In genomic region chr16:69399361-69399760, GRCh38 we compare ENCODE assay signal across 16 cellular contexts. TPM values are rescaled to one million over a fixed set of nuclear protein-coding genes. Genes with fewer than 3 reads are reported as not detected.
DNase-seq lines count a peak whose midpoint lies in the region; ATAC-seq, FAIRE-seq and TF ChIP-seq lines count a peak whose summit lies in the region.
"Had no signal": no experiment of that assay in that cellular context is flagged by ENCODE, and none has a peak within 500 bp of the region (broad histone marks: within the 10 kb centered on the region; RNA-seq: fewer than 3 reads in every experiment).

No MANE protein-coding gene starts in this region.

- POLR2A ChIA-PET in endothelial cell of umbilical vein (lab: Charles Lee): no interaction called here

- no peaks in the 10 kb centered on the region for H3K9me3 Mint-ChIP-seq in activated naive CD4-positive, alpha-beta T cell treated with anti-CD3 and anti-CD28 coated beads for 36 hours
- H3K9me3 Mint-ChIP-seq in stimulated activated effector memory CD8-positive, alpha-beta T cell treated with anti-CD3 and anti-CD28 coated beads, Interleukin-12 subunit alpha, Interleukin-12 subunit beta, amount 100 ng/mL, for 72 hours: no peaks in the 10 kb centered on the region
- H3K9me3 Mint-ChIP-seq: activated naive CD4-positive, alpha-beta T cell treated with anti-CD3 and anti-CD28 coated beads, Interleukin-2, amount 50 U/mL, for 24 hours; stimulated activated naive B cell treated with anti-CD40 and anti-IgM and Interleukin-4, amounts not matched to agents 10 μg/mL and 1 μg/mL and 100 μg/mL, for 72 hours had no signal

- FAIRE-seq in endothelial cell of umbilical vein (lab: Jason Lieb, UNC): no peak

- H3K27me3 ChIP-seq in OCI-LY1 (ENCODE audit: insufficient read depth, low read length) (no peaks in the 10 kb centered on the region), endothelial cell of umbilical vein (ENCODE audit: control insufficient read depth in 2 of 2, insufficient read depth in 2 of 2, low read length in 2 of 2) (no peaks in the 10 kb centered on the region)
- H3K27me3 ChIP-seq: foreskin keratinocyte had no signal

- no peaks in the 10 kb centered on the region for H3K9me1 ChIP-seq in endothelial cell of umbilical vein (replicated peaks; ENCODE audit: control insufficient read depth, extremely low read depth, insufficient read depth, low read length)

- TF ChIP-seq POLR2A in endothelial cell of umbilical vein (IDR thresholded peaks at IDR 0.05; ENCODE audit: low read depth, low read length): no peak

- H3K27ac ChIP-seq in OCI-LY1 (ENCODE audit: low read depth, low read length, poor library complexity, severe bottlenecking): no peak overlapping the region
- H3K27ac ChIP-seq in endothelial cell of umbilical vein (ENCODE audit: insufficient read depth, low read depth, low read length): peak overlapping the region; percentile 9
- H3K27ac ChIP-seq: coronary artery, foreskin keratinocyte had no signal

- peak; percentile 73 for ATAC-seq in stimulated activated effector memory CD8-positive, alpha-beta T cell treated with anti-CD3 and anti-CD28 coated beads, Interleukin-12 subunit alpha, Interleukin-12 subunit beta, amount 100 ng/mL, for 72 hours
- ATAC-seq in HG03378 (IDR thresholded peaks at IDR 0.05; ENCODE audit: unreplicated experiment): no peak
- ATAC-seq: foreskin keratinocyte; stimulated activated naive B cell treated with anti-CD40 and anti-IgM and Interleukin-4, amounts not matched to agents 10 μg/mL and 1 μg/mL and 100 μg/mL, for 72 hours had no signal

- H3K27me3 Mint-ChIP-seq in activated naive CD4-positive, alpha-beta T cell treated with anti-CD3 and anti-CD28 coated beads for 36 hours (ENCODE audit: low read depth): peaks cover 4% of the 10 kb centered on the region
- H3K27me3 Mint-ChIP-seq: activated naive CD4-positive, alpha-beta T cell treated with anti-CD3 and anti-CD28 coated beads, Interleukin-2, amount 50 U/mL, for 24 hours; stimulated activated naive B cell treated with anti-CD40 and anti-IgM and Interleukin-4, amounts not matched to agents 10 μg/mL and 1 μg/mL and 100 μg/mL, for 72 hours had no signal

- DNase-seq in activated naive CD4-positive, alpha-beta T cell treated with anti-CD3 and anti-CD28 coated beads for 36 hours: peak; percentile 33
- DNase-seq in activated naive CD4-positive, alpha-beta T cell treated with anti-CD3 and anti-CD28 coated beads, Interleukin-2, amount 50 U/mL, for 16 hours: no peak
- DNase-seq in endothelial cell of umbilical vein (ENCODE audit: low read depth, low spot score) (peak; percentile 69), T-helper 2 cell (no peak), middle frontal gyrus (ENCODE audit: extremely low spot score, low spot score) (no peak)
- no peak for DNase-seq in stimulated activated effector memory CD8-positive, alpha-beta T cell treated with anti-CD3 and anti-CD28 coated beads, Interleukin-12 subunit alpha, Interleukin-12 subunit beta, amount 100 ng/mL, for 72 hours (ENCODE audit: low spot score in 2 of 2)
- DNase-seq: AML-193; GOT3; MV-4-11; stimulated activated naive B cell treated with anti-CD40 and anti-IgM and Interleukin-4, amounts not matched to agents 10 μg/mL and 1 μg/mL and 100 μg/mL, for 72 hours had no signal

- no peak overlapping the region for H3K4me2 ChIP-seq in OCI-LY1 (ENCODE audit: low read length)
- no peak overlapping the region for H3K4me2 ChIP-seq in endothelial cell of umbilical vein (ENCODE audit: insufficient read depth, low read length)

- no peak for TF ChIP-seq CTCF in OCI-LY1 (IDR thresholded peaks at IDR 0.05; ENCODE audit: low read length)
- TF ChIP-seq CTCF in endothelial cell of umbilical vein (IDR thresholded peaks at IDR 0.05; ENCODE audit: extremely low read depth in 1 of 2, insufficient read depth in 1 of 2, low read depth in 1 of 2, low read length in 2 of 2): no peak

- H2AFZ ChIP-seq in OCI-LY1 (ENCODE audit: low read length) (0 out of 2 replicates have a peak overlapping the region, but pooled peaks have one; percentile 37), endothelial cell of umbilical vein (ENCODE audit: low read depth, low read length) (peak overlapping the region; percentile 48)

- H3K79me2 ChIP-seq in OCI-LY1 (ENCODE audit: insufficient read depth, low read length) (no peaks in the 10 kb centered on the region), endothelial cell of umbilical vein (ENCODE audit: control insufficient read depth, insufficient read depth, low read length) (no peaks in the 10 kb centered on the region)

- H3K4me1 ChIP-seq in OCI-LY1 (ENCODE audit: insufficient read depth, low read length, severe bottlenecking): peaks cover 11% of the 10 kb centered on the region
- H3K4me1 ChIP-seq in endothelial cell of umbilical vein (ENCODE audit: control insufficient read depth, extremely low read depth, insufficient read depth, low read length): peaks cover 52% of the 10 kb centered on the region

- H3K36me3 ChIP-seq in OCI-LY1 (ENCODE audit: insufficient read depth, low read length) (no peaks in the 10 kb centered on the region), endothelial cell of umbilical vein (ENCODE audit: control insufficient read depth in 2 of 2, extremely low read depth in 1 of 2, insufficient read depth in 2 of 2, low read length in 2 of 2) (no peaks in the 10 kb centered on the region)

- no peaks in the 10 kb centered on the region for H3F3A ChIP-seq in OCI-LY1 (ENCODE audit: insufficient read depth, low read length)

- H3K4me3 ChIP-seq in OCI-LY1 (ENCODE audit: low read depth, low read length, poor library complexity, severe bottlenecking) (no peak overlapping the region), endothelial cell of umbilical vein (replicated peaks in 1 of 3; ENCODE audit: insufficient read depth in 1 of 3, low read depth in 1 of 3, low read length in 3 of 3) (no peak overlapping the region)
- H3K4me3 ChIP-seq: coronary artery had no signal

- no peaks in the 10 kb centered on the region for H3K9me2 ChIP-seq in OCI-LY1 (ENCODE audit: low read depth, low read length)

- H4K20me1 ChIP-seq in OCI-LY1 (ENCODE audit: insufficient read depth, low read length) (no peaks in the 10 kb centered on the region), endothelial cell of umbilical vein (replicated peaks; ENCODE audit: control insufficient read depth, extremely low read depth, insufficient read depth, low read length) (no peaks in the 10 kb centered on the region)

- H3K9me3 ChIP-seq in OCI-LY1 (ENCODE audit: low read length): no peaks in the 10 kb centered on the region
- no peaks in the 10 kb centered on the region for H3K9me3 ChIP-seq in endothelial cell of umbilical vein (replicated peaks; ENCODE audit: control insufficient read depth, insufficient read depth, low read length)

- peaks cover 27% of the 10 kb centered on the region for H3K4me1 Mint-ChIP-seq in activated naive CD4-positive, alpha-beta T cell treated with anti-CD3 and anti-CD28 coated beads for 36 hours (ENCODE audit: low read depth)
- peaks cover 10% of the 10 kb centered on the region for H3K4me1 Mint-ChIP-seq in stimulated activated effector memory CD8-positive, alpha-beta T cell treated with anti-CD3 and anti-CD28 coated beads, Interleukin-12 subunit alpha, Interleukin-12 subunit beta, amount 100 ng/mL, for 72 hours

- no TSS peak for BruUV-seq in endothelial cell of umbilical vein (replicated peaks; lab: Mats Ljungman, UMichigan)

- CTCF ChIA-PET in activated naive CD4-positive, alpha-beta T cell treated with anti-CD3 and anti-CD28 coated beads for 36 hours (lab: Charles Lee): interaction anchor here (0.9 to 1.7 kb wide), 5 partner anchors 11 to 302 kb away, joined by 3 to 4 read pairs (median 3); no protein-coding TSS in a partner anchor
- CTCF ChIA-PET in endothelial cell of umbilical vein (lab: Charles Lee): interaction anchor here (0.8 to 5.2 kb wide), 12 partner anchors 19 to 265 kb away, joined by 3 to 57 read pairs (median 16); partner anchors contain the start of gene CYB5B

- H3K27ac Mint-ChIP-seq in activated naive CD4-positive, alpha-beta T cell treated with anti-CD3 and anti-CD28 coated beads for 36 hours: no peak overlapping the region
- H3K27ac Mint-ChIP-seq in stimulated activated effector memory CD8-positive, alpha-beta T cell treated with anti-CD3 and anti-CD28 coated beads, Interleukin-12 subunit alpha, Interleukin-12 subunit beta, amount 100 ng/mL, for 72 hours: no peak overlapping the region
- H3K27ac Mint-ChIP-seq: activated naive CD4-positive, alpha-beta T cell treated with anti-CD3 and anti-CD28 coated beads, Interleukin-2, amount 50 U/mL, for 24 hours had no signal

- no peak overlapping the region for H3K4me3 Mint-ChIP-seq in activated naive CD4-positive, alpha-beta T cell treated with anti-CD3 and anti-CD28 coated beads for 36 hours
- H3K4me3 Mint-ChIP-seq in stimulated activated effector memory CD8-positive, alpha-beta T cell treated with anti-CD3 and anti-CD28 coated beads, Interleukin-12 subunit alpha, Interleukin-12 subunit beta, amount 100 ng/mL, for 72 hours: no peak overlapping the region
- H3K4me3 Mint-ChIP-seq: activated naive CD4-positive, alpha-beta T cell treated with anti-CD3 and anti-CD28 coated beads, Interleukin-2, amount 50 U/mL, for 24 hours; stimulated activated naive B cell treated with anti-CD40 and anti-IgM and Interleukin-4, amounts not matched to agents 10 μg/mL and 1 μg/mL and 100 μg/mL, for 72 hours had no signal

- H3K9ac ChIP-seq in OCI-LY1 (ENCODE audit: low read length) (no peak overlapping the region), endothelial cell of umbilical vein (replicated peaks; ENCODE audit: extremely low read depth, insufficient read depth, low read length) (no peak overlapping the region)

- intact Hi-C loops in activated naive CD4-positive, alpha-beta T cell treated with anti-CD3 and anti-CD28 coated beads for 36 hours (cut with micrococcal nuclease): loop anchor here (5.0 kb wide), 3 partner anchors 68 to 308 kb away; no protein-coding TSS in a partner anchor
- intact Hi-C loops in endothelial cell of umbilical vein (cut with micrococcal nuclease): loop anchor here (5.0 to 10.0 kb wide), 3 partner anchors 68 to 265 kb away; no protein-coding TSS in a partner anchor

- no peaks in the 10 kb centered on the region for H3K36me3 Mint-ChIP-seq in activated naive CD4-positive, alpha-beta T cell treated with anti-CD3 and anti-CD28 coated beads for 36 hours (ENCODE audit: low read depth)
- H3K36me3 Mint-ChIP-seq in stimulated activated effector memory CD8-positive, alpha-beta T cell treated with anti-CD3 and anti-CD28 coated beads, Interleukin-12 subunit alpha, Interleukin-12 subunit beta, amount 100 ng/mL, for 72 hours: no peaks in the 10 kb centered on the region
- H3K36me3 Mint-ChIP-seq: activated naive CD4-positive, alpha-beta T cell treated with anti-CD3 and anti-CD28 coated beads, Interleukin-2, amount 50 U/mL, for 24 hours; stimulated activated naive B cell treated with anti-CD40 and anti-IgM and Interleukin-4, amounts not matched to agents 10 μg/mL and 1 μg/mL and 100 μg/mL, for 72 hours had no signal

- dilution Hi-C loops in endothelial cell of umbilical vein (cut with MboI; ENCODE audit: extremely low pct_ligation_motif_present, low sequenced_read_pairs): no loop called here

RNA-seq across cellular contexts. Expression of gene TERF2, which starts 13.6 kb away (rescaled TPM):
- total RNA-seq in activated naive CD4-positive, alpha-beta T cell treated with anti-CD3 and anti-CD28 coated beads for 36 hours: 10 to 100 TPM; 38.6 to 40.1 TPM
- total RNA-seq in endothelial cell of umbilical vein: 32.8 and 36.0 TPM in 2 replicates
- polyA plus RNA-seq in endothelial cell of umbilical vein: 11.9 and 13.9 TPM in 2 replicates
- 16.0 and 16.3 TPM in 2 replicates for polyA plus RNA-seq in endothelial cell of umbilical vein (2011; cell fraction: cytosol; rRNA removed)
- polyA plus RNA-seq in endothelial cell of umbilical vein (2011; cell fraction: nucleus; rRNA removed): 13.1 and 14.7 TPM in 2 replicates
- 21.7 and 28.4 TPM in 2 replicates for polyA plus RNA-seq in endothelial cell of umbilical vein (2012)
- 18.4 and 18.8 TPM in 2 replicates for polyA minus RNA-seq in endothelial cell of umbilical vein
- 26.8 TPM for polyA minus RNA-seq in endothelial cell of umbilical vein (2011; cell fraction: cytosol; rRNA and poly(A)+ RNA removed)
- polyA minus RNA-seq in endothelial cell of umbilical vein (2011; cell fraction: nucleus; rRNA and poly(A)+ RNA removed): 10.0 and 14.1 TPM in 2 replicates

RNA-seq across cellular contexts. Expression of gene CYB5B, which starts 25.1 kb away (rescaled TPM):
- 100 to 1,000 TPM; 160 to 172 TPM for total RNA-seq in activated naive CD4-positive, alpha-beta T cell treated with anti-CD3 and anti-CD28 coated beads for 36 hours
- 169 and 176 TPM in 2 replicates for total RNA-seq in endothelial cell of umbilical vein
- 173 and 175 TPM in 2 replicates for polyA plus RNA-seq in endothelial cell of umbilical vein
- polyA plus RNA-seq in endothelial cell of umbilical vein (2011; cell fraction: cytosol; rRNA removed): 160 and 192 TPM in 2 replicates
- polyA plus RNA-seq in endothelial cell of umbilical vein (2011; cell fraction: nucleus; rRNA removed): 92.2 and 94.9 TPM in 2 replicates
- 106 and 126 TPM in 2 replicates for polyA plus RNA-seq in endothelial cell of umbilical vein (2012)
- 230 and 239 TPM in 2 replicates for polyA minus RNA-seq in endothelial cell of umbilical vein
- polyA minus RNA-seq in endothelial cell of umbilical vein (2011; cell fraction: cytosol; rRNA and poly(A)+ RNA removed): 45.1 TPM
- polyA minus RNA-seq in endothelial cell of umbilical vein (2011; cell fraction: nucleus; rRNA and poly(A)+ RNA removed): 57.8 and 76.4 TPM in 2 replicates

RNA-seq across cellular contexts. Expression of gene TMED6, which starts 47.8 kb away (rescaled TPM):
- under 1 TPM; 0.86 to 0.88 TPM for total RNA-seq in activated naive CD4-positive, alpha-beta T cell treated with anti-CD3 and anti-CD28 coated beads for 36 hours
- 0.37 and 1.2 TPM in 2 replicates for total RNA-seq in endothelial cell of umbilical vein
- polyA plus RNA-seq in endothelial cell of umbilical vein: not detected in 2 replicates
- polyA plus RNA-seq in endothelial cell of umbilical vein (2011; cell fraction: cytosol; rRNA removed): not detected in 2 replicates
- 0.32 and 0.68 TPM in 2 replicates for polyA plus RNA-seq in endothelial cell of umbilical vein (2011; cell fraction: nucleus; rRNA removed)
- polyA plus RNA-seq in endothelial cell of umbilical vein (2012): 0.68 and 0.74 TPM in 2 replicates
- polyA minus RNA-seq in endothelial cell of umbilical vein: 1.4 TPM in 1 of 2 replicates, not detected in the other
- not detected for polyA minus RNA-seq in endothelial cell of umbilical vein (2011; cell fraction: cytosol; rRNA and poly(A)+ RNA removed)
- 0.91 TPM in 1 of 2 replicates, not detected in the other for polyA minus RNA-seq in endothelial cell of umbilical vein (2011; cell fraction: nucleus; rRNA and poly(A)+ RNA removed)
- total RNA-seq: foreskin keratinocyte, G401 had no signal

RNA-seq across cellular contexts. Expression of gene NIP7, which starts 59.8 kb away (rescaled TPM):
- 10 to 100 TPM; 35.3 to 36.8 TPM for total RNA-seq in activated naive CD4-positive, alpha-beta T cell treated with anti-CD3 and anti-CD28 coated beads for 36 hours
- 40.9 and 46.8 TPM in 2 replicates for total RNA-seq in endothelial cell of umbilical vein
- polyA plus RNA-seq in endothelial cell of umbilical vein: 8.1 and 8.8 TPM in 2 replicates
- 11.6 and 12.3 TPM in 2 replicates for polyA plus RNA-seq in endothelial cell of umbilical vein (2011; cell fraction: cytosol; rRNA removed)
- 8.6 and 10.4 TPM in 2 replicates for polyA plus RNA-seq in endothelial cell of umbilical vein (2011; cell fraction: nucleus; rRNA removed)
- 32.2 and 44.1 TPM in 2 replicates for polyA plus RNA-seq in endothelial cell of umbilical vein (2012)
- polyA minus RNA-seq in endothelial cell of umbilical vein: 16.8 and 17.6 TPM in 2 replicates
- 12.2 TPM for polyA minus RNA-seq in endothelial cell of umbilical vein (2011; cell fraction: cytosol; rRNA and poly(A)+ RNA removed)
- polyA minus RNA-seq in endothelial cell of umbilical vein (2011; cell fraction: nucleus; rRNA and poly(A)+ RNA removed): 6.8 and 10.9 TPM in 2 replicates

RNA-seq across cellular contexts. Expression of gene COG8, which starts 60.0 kb away (rescaled TPM):
- 10 to 100 TPM; 21.0 to 22.6 TPM for total RNA-seq in activated naive CD4-positive, alpha-beta T cell treated with anti-CD3 and anti-CD28 coated beads for 36 hours
- 25.1 and 31.6 TPM in 2 replicates for total RNA-seq in endothelial cell of umbilical vein
- polyA plus RNA-seq in endothelial cell of umbilical vein: 29.0 and 33.2 TPM in 2 replicates
- 22.4 and 24.1 TPM in 2 replicates for polyA plus RNA-seq in endothelial cell of umbilical vein (2011; cell fraction: cytosol; rRNA removed)
- 18.7 and 19.8 TPM in 2 replicates for polyA plus RNA-seq in endothelial cell of umbilical vein (2011; cell fraction: nucleus; rRNA removed)
- polyA plus RNA-seq in endothelial cell of umbilical vein (2012): 14.8 and 19.5 TPM in 2 replicates
- 33.7 and 40.4 TPM in 2 replicates for polyA minus RNA-seq in endothelial cell of umbilical vein
- 43.8 TPM for polyA minus RNA-seq in endothelial cell of umbilical vein (2011; cell fraction: cytosol; rRNA and poly(A)+ RNA removed)
- 19.0 and 21.7 TPM in 2 replicates for polyA minus RNA-seq in endothelial cell of umbilical vein (2011; cell fraction: nucleus; rRNA and poly(A)+ RNA removed)

Comparison
In these comparisons a context has a peak if more than half of its experiments do, and no peak if none do; other contexts are left out.
1. DNase-seq: peak in activated naive CD4-positive, alpha-beta T cell treated with anti-CD3 and anti-CD28 coated beads for 36 hours (single experiment) and endothelial cell of umbilical vein (single experiment); none in activated naive CD4-positive, alpha-beta T cell treated with anti-CD3 and anti-CD28 coated beads, Interleukin-2, amount 50 U/mL, for 16 hours (single experiment), stimulated activated effector memory CD8-positive, alpha-beta T cell treated with anti-CD3 and anti-CD28 coated beads, Interleukin-12 subunit alpha, Interleukin-12 subunit beta, amount 100 ng/mL, for 72 hours (0 of 2), T-helper 2 cell (0 of 5) and middle frontal gyrus (single experiment).